Comparison of ENCODE assay signal across 9 cellular contexts in the genomic region with DNA sequence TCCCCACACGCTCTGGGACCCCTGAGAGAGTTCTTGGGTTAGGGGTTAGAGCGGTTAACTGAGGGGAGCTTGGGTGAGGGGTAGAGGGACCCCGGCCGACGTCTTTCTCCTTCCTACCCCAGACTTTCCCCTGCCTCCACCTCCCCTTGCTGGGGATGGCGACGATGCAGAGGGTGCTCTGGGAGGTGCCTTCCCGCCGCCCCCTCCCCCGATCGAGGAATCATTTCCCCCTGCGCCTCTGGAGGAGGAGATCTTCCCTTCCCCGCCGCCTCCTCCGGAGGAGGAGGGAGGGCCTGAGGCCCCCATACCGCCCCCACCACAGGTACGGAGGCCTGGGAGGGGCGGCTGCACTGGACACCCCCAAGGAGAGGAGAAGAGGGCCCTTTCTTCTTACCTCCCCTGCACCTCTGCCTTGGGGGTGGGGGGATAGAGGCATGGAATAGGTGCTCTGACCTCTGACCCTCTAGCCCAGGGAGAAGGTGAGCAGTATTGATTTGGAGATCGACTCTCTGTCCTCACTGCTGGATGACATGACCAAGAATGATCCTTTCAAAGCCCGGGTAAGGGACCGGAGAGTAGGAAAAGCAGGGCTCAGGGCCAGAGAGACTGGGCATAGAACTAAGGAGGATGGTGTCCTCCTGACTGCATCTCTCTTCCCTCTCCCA. TPM values are rescaled to one million over a fixed set of nuclear protein-coding genes. Genes with fewer than 3 reads are reported as not detected.
DNase-seq lines count a peak whose midpoint lies in the region; ATAC-seq and TF ChIP-seq lines count a peak whose summit lies in the region.
"Had no signal": no experiment of that assay in that cellular context is flagged by ENCODE, and none has a peak within 500 bp of the region (broad histone marks: within the 10 kb centered on the region; RNA-seq: fewer than 3 reads in every experiment).

No MANE protein-coding gene starts in this region.

- H3K4me2 ChIP-seq in MM.1S (ENCODE audit: low read depth, low read length) = peak overlapping the region; percentile 82; the same call in 1 of the 2 replicates

- no peaks in the 10 kb centered on the region for H3K36me3 ChIP-seq in MM.1S (replicated peaks; ENCODE audit: insufficient read depth, low read length)
- H3K36me3 ChIP-seq in duodenal mucosa (ENCODE audit: control insufficient read depth in 1 of 2, insufficient read depth in 2 of 2, low read length in 2 of 2) = peaks cover 3 to 4% of the 10 kb centered on the region in 2 donors

- H3K4me1 Mint-ChIP-seq in natural killer cell treated with Interleukin-12 subunit alpha and Interleukin-12 subunit beta and Interleukin-15 and Interleukin-18, amount 100 ng/mL, for 72 hours (ENCODE audit: low read depth in 2 of 2) = peaks cover 25 to 29% of the 10 kb centered on the region in 2 donors

- H3K27me3 Mint-ChIP-seq in natural killer cell treated with Interleukin-12 subunit alpha and Interleukin-12 subunit beta and Interleukin-15 and Interleukin-18, amount 100 ng/mL, for 72 hours = no peaks in the 10 kb centered on the region

- H3K9me3 ChIP-seq in MM.1S (replicated peaks; ENCODE audit: insufficient read depth, low read length) = no peaks in the 10 kb centered on the region
- H3K9me3 ChIP-seq in duodenal mucosa (ENCODE audit: control insufficient read depth in 1 of 2, low read length in 2 of 2) = no peaks in the 10 kb centered on the region

- H3K36me3 Mint-ChIP-seq in natural killer cell treated with Interleukin-12 subunit alpha and Interleukin-12 subunit beta and Interleukin-15 and Interleukin-18, amount 100 ng/mL, for 72 hours = no peaks in the 10 kb centered on the region

- ATAC-seq in natural killer cell treated with Interleukin-12 subunit alpha and Interleukin-12 subunit beta and Interleukin-15 and Interleukin-18, amount 100 ng/mL, for 72 hours = no peak
- no peak for ATAC-seq in HG03469 (IDR thresholded peaks at IDR 0.05; ENCODE audit: unreplicated experiment)

- no peak overlapping the region for H3K27ac ChIP-seq in MM.1S (ENCODE audit: low read length)
- peak overlapping the region; percentile 51 for H3K27ac ChIP-seq in duodenal mucosa (ENCODE audit: low read depth, low read length)

- no peaks in the 10 kb centered on the region for H3K79me2 ChIP-seq in MM.1S (ENCODE audit: low read length)

- H3K4me3 ChIP-seq in MM.1S (ENCODE audit: low read length) (peak overlapping the region; percentile 91; the same call in 1 of the 2 replicates), duodenal mucosa (ENCODE audit: low read depth in 1 of 2, low read length in 2 of 2) (peak overlapping the region; percentile 82 to 92)

- no peak for TF ChIP-seq CTCF in MM.1S (IDR thresholded peaks at IDR 0.05; ENCODE audit: low read length)

- H3K9me2 ChIP-seq in MM.1S (replicated peaks; ENCODE audit: insufficient read depth, low read length) = no peaks in the 10 kb centered on the region

- peak; percentile 14 for DNase-seq in AG20443 (ENCODE audit: low spot score)
- DNase-seq in MM.1S = no peak
- DNase-seq in natural killer cell treated with Interleukin-12 subunit alpha and Interleukin-12 subunit beta and Interleukin-15 and Interleukin-18, amount 100 ng/mL, for 72 hours (ENCODE audit: low spot score) = peak; percentile 31
- no peak for DNase-seq in NCI-H774 (lab: John Stamatoyannopoulos, UW)
- DNase-seq in hypothalamus (lab: John Stamatoyannopoulos, UW) = no peak
- DNase-seq in stimulated activated CD4-positive, alpha-beta T cell treated with anti-CD3 and anti-CD28 coated beads, Interleukin-12 subunit alpha, Interleukin-12 subunit beta, amount 100 ng/mL, for 4 hours = no peak
- DNase-seq: NCI-H146 had no signal

- no peak overlapping the region for H3K9ac ChIP-seq in MM.1S (ENCODE audit: low read length)
- H3K9ac ChIP-seq in duodenal mucosa (ENCODE audit: low read depth in 1 of 2, low read length in 2 of 2) = peak overlapping the region; percentile 76 to 88

- H3K4me3 Mint-ChIP-seq in natural killer cell treated with Interleukin-12 subunit alpha and Interleukin-12 subunit beta and Interleukin-15 and Interleukin-18, amount 100 ng/mL, for 72 hours = peak overlapping the region; percentile 94

- H3K4me1 ChIP-seq in MM.1S (ENCODE audit: low read length) (peaks cover 7% of the 10 kb centered on the region), duodenal mucosa (ENCODE audit: control insufficient read depth in 1 of 2, insufficient read depth in 2 of 2, low read length in 2 of 2) (peaks cover 53 to 63% of the 10 kb centered on the region in 2 donors)

- peak overlapping the region in 1 of 2 donors; percentile 12 for H3K27ac Mint-ChIP-seq in natural killer cell treated with Interleukin-12 subunit alpha and Interleukin-12 subunit beta and Interleukin-15 and Interleukin-18, amount 100 ng/mL, for 72 hours

- H3K27me3 ChIP-seq in MM.1S (replicated peaks; ENCODE audit: insufficient read depth, low read length) (no peaks in the 10 kb centered on the region), duodenal mucosa (ENCODE audit: control insufficient read depth in 1 of 2, insufficient read depth in 2 of 2, low read length in 2 of 2) (no peaks in the 10 kb centered on the region)

- H3F3A ChIP-seq in MM.1S (ENCODE audit: insufficient read depth, low read length) = no peaks in the 10 kb centered on the region

- no peak overlapping the region for H2AFZ ChIP-seq in MM.1S (ENCODE audit: low read length)

- H4K20me1 ChIP-seq in MM.1S (ENCODE audit: insufficient read depth, low read length) = no peaks in the 10 kb centered on the region

- no peaks in the 10 kb centered on the region for H3K9me3 Mint-ChIP-seq in natural killer cell treated with Interleukin-12 subunit alpha and Interleukin-12 subunit beta and Interleukin-15 and Interleukin-18, amount 100 ng/mL, for 72 hours

RNA-seq across cellular contexts. Expression of a gene that starts 1.1 kb away (rescaled TPM):
- total RNA-seq in natural killer cell treated with Interleukin-12 subunit alpha and Interleukin-12 subunit beta and Interleukin-15 and Interleukin-18, amount 100 ng/mL, for 72 hours = 100 to 1,000 TPM in 1 of 2 donors, 10 to 100 TPM in 1; 81.6 to 114 TPM

RNA-seq across cellular contexts. Expression of a gene that starts 19.7 kb away (rescaled TPM):
- 1 to 10 TPM; 2.9 TPM for total RNA-seq in natural killer cell treated with Interleukin-12 subunit alpha and Interleukin-12 subunit beta and Interleukin-15 and Interleukin-18, amount 100 ng/mL, for 72 hours

RNA-seq across cellular contexts. Expression of a gene that starts 26.4 kb away (rescaled TPM):
- total RNA-seq in natural killer cell treated with Interleukin-12 subunit alpha and Interleukin-12 subunit beta and Interleukin-15 and Interleukin-18, amount 100 ng/mL, for 72 hours = under 1 TPM in 1 of 2 donors, not detected in 1; 0.21 TPM

Comparison
In these comparisons a context has a peak if more than half of its experiments do, and no peak if none do; other contexts are left out.
1. DNase-seq: peak in AG20443 (single experiment) and natural killer cell treated with Interleukin-12 subunit alpha and Interleukin-12 subunit beta and Interleukin-15 and Interleukin-18, amount 100 ng/mL, for 72 hours (single experiment); none in MM.1S (single experiment), NCI-H774 (single experiment), hypothalamus (0 of 51) and stimulated activated CD4-positive, alpha-beta T cell treated with anti-CD3 and anti-CD28 coated beads, Interleukin-12 subunit alpha, Interleukin-12 subunit beta, amount 100 ng/mL, for 4 hours (single experiment).